ENCODE assay signal across 9 cellular contexts in genomic region chr14:50225067-50225973, GRCh38. TPM values are rescaled to one million over a fixed set of nuclear protein-coding genes. Genes with fewer than 3 reads are reported as not detected.
A peak's percentile ranks its signal among the peaks of the same experiment; 100 is the strongest.
DNase-seq lines count a peak whose midpoint lies in the region; ATAC-seq and TF ChIP-seq lines count a peak whose summit lies in the region.
"Had no signal": no experiment of that assay in that cellular context is flagged by ENCODE, and none has a peak within 500 bp of the region (broad histone marks: within the 10 kb centered on the region; RNA-seq: fewer than 3 reads in every experiment).

No MANE protein-coding gene starts in this region.

- H3K9me3 ChIP-seq in RWPE2 (ENCODE audit: severe bottlenecking) = no peaks in the 10 kb centered on the region
- no peaks in the 10 kb centered on the region for H3K9me3 ChIP-seq in psoas muscle

- peak overlapping the region; percentile 28 for H3K27ac ChIP-seq in RWPE2 (ENCODE audit: poor library complexity, severe bottlenecking)
- H3K27ac ChIP-seq in foreskin keratinocyte = no peak overlapping the region
- peak overlapping the region; percentile 64 for H3K27ac ChIP-seq in psoas muscle

- peaks cover 21% of the 10 kb centered on the region for H3K4me1 ChIP-seq in RWPE2 (ENCODE audit: insufficient read depth, poor library complexity, severe bottlenecking)
- peaks cover 3% of the 10 kb centered on the region for H3K4me1 ChIP-seq in foreskin keratinocyte
- peaks cover 77% of the 10 kb centered on the region for H3K4me1 ChIP-seq in psoas muscle

- no peaks in the 10 kb centered on the region for H3K27me3 ChIP-seq in RWPE2 (ENCODE audit: insufficient read depth, poor library complexity, severe bottlenecking)
- no peaks in the 10 kb centered on the region for H3K27me3 ChIP-seq in foreskin keratinocyte
- H3K27me3 ChIP-seq in psoas muscle (ENCODE audit: insufficient read depth in 3 of 3, low read length in 2 of 3) = no peaks in the 10 kb centered on the region

- H3K36me3 ChIP-seq in RWPE2 (ENCODE audit: low read depth) (peaks cover 9% of the 10 kb centered on the region; the same call in 1 of the 2 replicates), psoas muscle (ENCODE audit: insufficient read depth in 1 of 2, low read depth in 1 of 2) (no peaks in the 10 kb centered on the region)

- intact Hi-C loops in psoas muscle (cut with DNase I) = loop anchor here in 1 of 2 donors (10.0 kb wide), 1 partner anchor 361 kb away; no protein-coding TSS in a partner anchor

- H3K27ac Mint-ChIP-seq in activated T-cell treated with anti-CD3 and anti-CD28 coated beads, Interleukin-2, amount 50 U/mL, for 72 hours = no peak overlapping the region

- DNase-seq in Caki2 (ENCODE audit: low read depth) = peak; percentile 77
- no peak for DNase-seq in RWPE2 (ENCODE audit: low spot score)
- DNase-seq in foreskin keratinocyte = peak; percentile 11 to 27
- no peak for DNase-seq in psoas muscle
- DNase-seq in activated T-cell treated with anti-CD3 and anti-CD28 coated beads, Interleukin-2, amount 50 U/mL, for 72 hours = no peak
- DNase-seq in activated naive CD4-positive, alpha-beta T cell (lab: John Stamatoyannopoulos, UW) = no peak
- DNase-seq: NCI-H1436 treated with DMSO at 0.1 percent for 48 hours had no signal

- peaks cover 60% of the 10 kb centered on the region for H3K4me1 Mint-ChIP-seq in activated T-cell treated with anti-CD3 and anti-CD28 coated beads, Interleukin-2, amount 50 U/mL, for 72 hours (ENCODE audit: low read depth)

- in situ Hi-C loops in Caki2 (cut with HindIII; ENCODE audit: low pct_unique_long_range_greater_than_20kb, low sequenced_read_pairs) = no loop called here

- no peak for TF ChIP-seq CTCF in RWPE2 (IDR thresholded peaks at IDR 0.05; ENCODE audit: poor library complexity, severe bottlenecking)
- no peak for TF ChIP-seq CTCF in foreskin keratinocyte (conservative IDR thresholded peaks at IDR 0.05)
- no peak for TF ChIP-seq CTCF in psoas muscle (IDR thresholded peaks at IDR 0.05)

- no peak overlapping the region for H3K4me3 ChIP-seq in RWPE2 (ENCODE audit: severe bottlenecking)
- no peak overlapping the region for H3K4me3 ChIP-seq in psoas muscle

- peak; percentile 89 for ATAC-seq in RWPE2 (ENCODE audit: low read depth)
- no peak for ATAC-seq in foreskin keratinocyte
- ATAC-seq in psoas muscle = peak; percentile 83 to 94 (median 92)
- ATAC-seq in activated T-cell treated with anti-CD3 and anti-CD28 coated beads, Interleukin-2, amount 50 U/mL, for 72 hours (replicated peaks in 1 of 2) = no peak
- no peak for ATAC-seq in HG03108 (IDR thresholded peaks at IDR 0.05; ENCODE audit: unreplicated experiment)
- no peak for ATAC-seq in GM18502 (IDR thresholded peaks at IDR 0.05; ENCODE audit: poor library complexity, unreplicated experiment)

- H3K4me3 Mint-ChIP-seq in activated T-cell treated with anti-CD3 and anti-CD28 coated beads, Interleukin-2, amount 50 U/mL, for 72 hours = no peak overlapping the region

- H3K36me3 Mint-ChIP-seq in activated T-cell treated with anti-CD3 and anti-CD28 coated beads, Interleukin-2, amount 50 U/mL, for 72 hours (ENCODE audit: insufficient read depth in 2 of 2) = peaks cover 4 to 10% of the 10 kb centered on the region in 2 donors

- 21 to 25% (median 23%) methylated on average over 5 of the region's 5 CpGs for WGBS in psoas muscle, 3 donors

- no peaks in the 10 kb centered on the region for H3K9me3 Mint-ChIP-seq in activated T-cell treated with anti-CD3 and anti-CD28 coated beads, Interleukin-2, amount 50 U/mL, for 72 hours

- no peaks in the 10 kb centered on the region for H3K27me3 Mint-ChIP-seq in activated T-cell treated with anti-CD3 and anti-CD28 coated beads, Interleukin-2, amount 50 U/mL, for 72 hours (ENCODE audit: low read depth)

RNA-seq across cellular contexts. Expression of gene SOS2, which starts 6.1 kb away (rescaled TPM):
- total RNA-seq in Caki2 (2014; rRNA removed; shearing (Covaris generic); ENCODE audit: low replicate concordance) = 9.2 and 13.0 TPM in 2 replicates
- total RNA-seq in foreskin keratinocyte (12.7 and 14.9 TPM in 2 replicates), psoas muscle (10 to 100 TPM; 45.0 to 55.1 (median 52.9) TPM)
- polyA plus RNA-seq in foreskin keratinocyte (3.0 and 3.2 TPM in 2 replicates), psoas muscle (10 to 100 TPM; 19.4 to 38.6 (median 22.1) TPM)
- total RNA-seq in activated T-cell treated with anti-CD3 and anti-CD28 coated beads, Interleukin-2, amount 50 U/mL, for 72 hours = 10 to 100 TPM; 38.2 to 41.7 TPM

Comparison
In these comparisons a context has a peak if more than half of its experiments do, and no peak if none do; other contexts are left out.
1. DNase-seq: peak in Caki2 (single experiment) and foreskin keratinocyte (2 of 2); none in RWPE2 (single experiment), psoas muscle (0 of 2), activated T-cell treated with anti-CD3 and anti-CD28 coated beads, Interleukin-2, amount 50 U/mL, for 72 hours (0 of 2) and activated naive CD4-positive, alpha-beta T cell (0 of 4).
2. ATAC-seq: peak in RWPE2 (single experiment) and psoas muscle (4 of 4); none in foreskin keratinocyte (single experiment), activated T-cell treated with anti-CD3 and anti-CD28 coated beads, Interleukin-2, amount 50 U/mL, for 72 hours (0 of 2), HG03108 (single experiment) and GM18502 (single experiment).